ENCODE assay signal across 19 cellular contexts in genomic region chr2:19748073-19748375, GRCh38.
DNase-seq lines count a peak whose midpoint lies in the region; ATAC-seq and TF ChIP-seq lines count a peak whose summit lies in the region.
"Had no signal": no experiment of that assay in that cellular context is flagged by ENCODE, and none has a peak within 500 bp of the region (broad histone marks: within the 10 kb centered on the region; RNA-seq: fewer than 3 reads in every experiment).

No MANE protein-coding gene starts in this region.

- H3K4me1 ChIP-seq in thoracic aorta (ENCODE audit: control insufficient read depth in 1 of 2, low read depth in 2 of 2) = peaks cover 12 to 63% of the 10 kb centered on the region in 2 donors
- H3K4me1 ChIP-seq in tibial nerve = peaks cover 0 to 7% (median 0%) of the 10 kb centered on the region in 4 donors
- H3K4me1 ChIP-seq: HAP-1 had no signal

- intact Hi-C loops in cardiac septum (cut with DNase I) (no loop called here), Right ventricle myocardium inferior (cut with DNase I) (no loop called here)

- TF ChIP-seq POLR2A in tibial nerve (IDR thresholded peaks at IDR 0.05) = no peak

- 97% methylated on average over 6 of the region's 6 CpGs for WGBS in tibial nerve, 2 donors

- no peaks in the 10 kb centered on the region for H3K9me3 ChIP-seq in thoracic aorta
- no peaks in the 10 kb centered on the region for H3K9me3 ChIP-seq in tibial nerve
- H3K9me3 ChIP-seq: BLaER1 treated with 17β-estradiol and CSF1 and Interleukin-3, amounts not matched to agents 10 nM and 100 nM; HAP-1; SK-N-SH had no signal

- no peak for TF ChIP-seq EP300 in tibial nerve (IDR thresholded peaks at IDR 0.05)

- TF ChIP-seq CTCF in coronary artery (IDR thresholded peaks at IDR 0.05) (no peak), thoracic aorta (IDR thresholded peaks at IDR 0.05) (no peak), tibial nerve (IDR thresholded peaks at IDR 0.05) (no peak)

- H3K36me3 ChIP-seq in thoracic aorta (no peaks in the 10 kb centered on the region), tibial nerve (no peaks in the 10 kb centered on the region)
- H3K36me3 ChIP-seq: BLaER1 treated with 17β-estradiol and CSF1 and Interleukin-3, amounts not matched to agents 10 nM and 100 nM; HAP-1 had no signal

- H3K27me3 ChIP-seq in thoracic aorta (replicated peaks; ENCODE audit: insufficient read depth) (no peaks in the 10 kb centered on the region), tibial nerve (no peaks in the 10 kb centered on the region)
- H3K27me3 ChIP-seq: BLaER1 treated with 17β-estradiol and CSF1 and Interleukin-3, amounts not matched to agents 10 nM and 100 nM had no signal

- H3K27ac ChIP-seq in coronary artery = peak overlapping the region; percentile 49 to 85
- peak overlapping the region; percentile 76 to 86 for H3K27ac ChIP-seq in thoracic aorta
- no peak overlapping the region for H3K27ac ChIP-seq in tibial nerve
- H3K27ac ChIP-seq: BLaER1 treated with 17β-estradiol and CSF1 and Interleukin-3, amounts not matched to agents 10 nM and 100 nM; KMS-11 had no signal

- DNase-seq in cardiac septum (ENCODE audit: low spot score) (peak; percentile 66), Right ventricle myocardium inferior (ENCODE audit: missing footprints) (no peak), RPMI8226 (peak; percentile 54), coronary artery (ENCODE audit: low spot score) (peak; percentile 70), thoracic aorta (ENCODE audit: low spot score) (no peak), tibial nerve (ENCODE audit: low spot score in 2 of 2) (no peak)
- DNase-seq in activated CD4-positive, alpha-beta T cell treated with anti-CD3 and anti-CD28 coated beads for 4 hours = no peak
- DNase-seq: DND-41, GDM1, NCI-H1436, NCI-H2081, NCI-H510A, Right ventricle myocardium superior, SK-N-SH had no signal

- ATAC-seq in Right ventricle myocardium inferior (no peak), thoracic aorta (ENCODE audit: insufficient number of reproducible peaks, low FRiP score, low read depth) (no peak), HG02759 (IDR thresholded peaks at IDR 0.05; ENCODE audit: unreplicated experiment) (no peak)
- ATAC-seq: Panc1 had no signal

- H3K4me3 ChIP-seq in coronary artery (no peak overlapping the region), thoracic aorta (no peak overlapping the region), tibial nerve (no peak overlapping the region)
- H3K4me3 ChIP-seq: BLaER1 treated with 17β-estradiol and CSF1 and Interleukin-3, amounts not matched to agents 10 nM and 100 nM; HAP-1 had no signal

Comparison
In these comparisons a context has a peak if more than half of its experiments do, and no peak if none do; other contexts are left out.
1. DNase-seq: peak in cardiac septum (single experiment), RPMI8226 (single experiment) and coronary artery (single experiment); none in Right ventricle myocardium inferior (single experiment), thoracic aorta (single experiment), activated CD4-positive, alpha-beta T cell treated with anti-CD3 and anti-CD28 coated beads for 4 hours (0 of 2) and tibial nerve (0 of 2).
2. H3K27ac ChIP-seq: peak in coronary artery (2 of 2) and thoracic aorta (2 of 2); none in tibial nerve (0 of 4).